1 cellular context compared by ENCODE assay signal in the genomic region with DNA sequence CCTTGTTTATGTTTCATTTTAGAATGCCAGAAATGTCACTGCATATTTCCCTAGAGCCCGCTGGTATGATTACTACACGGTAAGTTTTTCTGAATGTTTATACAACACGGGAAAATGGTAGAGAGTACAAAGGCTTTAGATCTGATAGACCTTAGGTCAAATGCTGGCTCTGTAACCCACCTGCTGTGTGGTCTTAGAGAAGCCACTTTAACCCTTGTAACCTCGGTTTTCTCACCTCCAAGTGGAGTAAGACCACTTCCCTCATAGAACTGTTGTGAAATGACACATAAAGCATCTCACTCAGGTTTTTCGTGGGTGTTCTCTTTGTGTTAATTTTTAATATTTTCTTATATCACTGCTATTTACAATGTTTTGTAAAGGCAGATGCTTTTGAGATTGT.
TF ChIP-seq lines count a peak whose summit lies in the region.

No MANE protein-coding gene starts in this region.

TF ChIP-seq in HepG2, 621 proteins besides CTCF, POLR2A, EP300 and RAD21:
- TF ChIP-seq KDM3A (CRISPR knock-in tag; IDR thresholded peaks at IDR 0.05; ENCODE audit: low read depth) (no peak), ZNF354B (CRISPR knock-in tag; IDR thresholded peaks at IDR 0.05) (no peak), ZBTB7B (CRISPR knock-in tag; IDR thresholded peaks at IDR 0.05) (no peak), PHF20 (CRISPR knock-in tag; IDR thresholded peaks at IDR 0.05) (no peak), ZNF256 (CRISPR knock-in tag; conservative IDR thresholded peaks at IDR 0.05) (no peak)
